Comparison of ENCODE assay signal across 18 cellular contexts in the genomic region with DNA sequence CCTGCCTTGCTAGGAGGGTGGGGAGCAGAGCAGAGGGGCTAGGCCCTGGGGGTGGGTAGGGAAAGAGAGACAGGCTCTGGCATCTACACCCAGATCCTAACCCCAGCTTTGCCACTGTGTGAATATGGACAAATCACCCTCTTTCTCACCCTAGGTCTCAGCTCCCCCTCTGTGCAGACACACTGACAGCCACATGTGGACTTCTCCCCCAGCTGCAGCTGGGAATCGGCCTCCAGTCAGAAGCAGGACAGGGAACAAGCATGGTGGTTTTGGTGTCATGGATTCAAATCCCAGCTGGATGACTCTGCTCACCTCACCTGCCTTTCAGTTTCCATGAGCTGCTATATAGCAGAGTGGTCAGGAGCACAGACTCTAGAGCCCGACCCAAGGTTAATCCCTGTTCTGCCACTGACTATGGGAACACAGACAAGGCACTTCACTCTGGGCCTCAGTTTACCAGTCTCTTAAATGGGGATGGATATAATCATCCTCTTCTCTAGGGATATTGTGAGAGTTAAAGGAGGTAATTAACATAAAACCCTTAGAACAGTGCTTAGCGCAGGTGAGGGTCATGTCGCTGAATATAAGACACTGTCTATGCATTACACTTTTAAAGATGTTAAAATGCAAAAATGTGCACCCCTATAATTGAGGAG.
"Had no signal": no experiment of that assay in that cellular context is flagged by ENCODE, and none has a peak within 500 bp of the region (broad histone marks: within the 10 kb centered on the region; RNA-seq: fewer than 3 reads in every experiment).

No MANE protein-coding gene starts in this region.

- DNase-seq: activated CD4-positive, alpha-beta T cell treated with anti-CD3 and anti-CD28 coated beads, Interleukin-2, amount 50 U/mL, for 1 hour; activated naive CD4-positive, alpha-beta T cell; activated naive CD8-positive, alpha-beta T cell treated with anti-CD3 and anti-CD28 coated beads for 36 hours; activated T-cell treated with anti-CD3 and anti-CD28 coated beads for 4 hours; amniotic stem cell; dermis blood vessel endothelial cell; effector memory CD8-positive, alpha-beta T cell; esophagus squamous epithelium; stimulated activated CD4-positive, alpha-beta T cell treated with anti-CD3 and anti-CD28 coated beads, Interleukin-12 subunit alpha, Interleukin-12 subunit beta, amount 100 ng/mL, for 4 hours; stimulated activated CD4-positive, alpha-beta T cell treated with anti-CD3 and anti-CD28 coated beads, Interleukin-1b, Interleukin-23, amount 100 ng/mL, for 48 hours; stimulated activated naive CD8-positive, alpha-beta T cell treated with anti-CD3 and anti-CD28 coated beads, Interleukin-15, Interleukin-2, amounts not matched to agents 100 U/mL and 50 U/mL, for 24 hours; T1000 had no signal

- H3K36me3 Mint-ChIP-seq: activated naive CD8-positive, alpha-beta T cell treated with anti-CD3 and anti-CD28 coated beads for 36 hours; memory B cell had no signal

- H2AFZ ChIP-seq: parathyroid adenoma had no signal

- H3K9me3 Mint-ChIP-seq: activated naive CD8-positive, alpha-beta T cell treated with anti-CD3 and anti-CD28 coated beads for 36 hours; activated T-helper 1 cell treated with anti-CD3 and anti-CD28 coated beads, Interleukin-12 subunit alpha, Interleukin-12 subunit beta, Interleukin-2, Interleukin-4 antibody, amounts not matched to agents 30 ng/mL and 10 ng/mL and 1 ng/mL, durations not matched to agents 14 hours and 24 hours and 36 hours; effector memory CD8-positive, alpha-beta T cell; memory B cell; nephron had no signal

- H3K9me3 ChIP-seq: esophagus squamous epithelium, tibial nerve had no signal

- H3K4me3 ChIP-seq: tibial nerve had no signal

- ATAC-seq: activated CD4-positive, CD25-positive, alpha-beta regulatory T cell treated with anti-CD3 and anti-CD28 coated beads, Interleukin-2, amount 50 U/mL, for 24 hours; effector memory CD8-positive, alpha-beta T cell; stimulated activated naive CD8-positive, alpha-beta T cell treated with anti-CD3 and anti-CD28 coated beads, Interleukin-15, Interleukin-2, amounts not matched to agents 100 U/mL and 50 U/mL, for 24 hours had no signal

- H3K9ac ChIP-seq: parathyroid adenoma had no signal

- H3K36me3 ChIP-seq: esophagus squamous epithelium, tibial nerve had no signal

- H3K79me2 ChIP-seq: parathyroid adenoma had no signal

- H3K4me3 Mint-ChIP-seq: activated naive CD8-positive, alpha-beta T cell treated with anti-CD3 and anti-CD28 coated beads for 36 hours; activated T-helper 1 cell treated with anti-CD3 and anti-CD28 coated beads, Interleukin-12 subunit alpha, Interleukin-12 subunit beta, Interleukin-2, Interleukin-4 antibody, amounts not matched to agents 30 ng/mL and 10 ng/mL and 1 ng/mL, durations not matched to agents 14 hours and 24 hours and 36 hours; effector memory CD8-positive, alpha-beta T cell; memory B cell; nephron had no signal

- H3K27me3 ChIP-seq: esophagus squamous epithelium, tibial nerve had no signal

- H3K27ac Mint-ChIP-seq: activated naive CD8-positive, alpha-beta T cell treated with anti-CD3 and anti-CD28 coated beads for 36 hours; activated T-helper 1 cell treated with anti-CD3 and anti-CD28 coated beads, Interleukin-12 subunit alpha, Interleukin-12 subunit beta, Interleukin-2, Interleukin-4 antibody, amounts not matched to agents 30 ng/mL and 10 ng/mL and 1 ng/mL, durations not matched to agents 14 hours and 24 hours and 36 hours; effector memory CD8-positive, alpha-beta T cell; memory B cell had no signal

- H3K27me3 Mint-ChIP-seq: activated naive CD8-positive, alpha-beta T cell treated with anti-CD3 and anti-CD28 coated beads for 36 hours had no signal
